ENCODE assay signal across 28 cellular contexts in the genomic region with DNA sequence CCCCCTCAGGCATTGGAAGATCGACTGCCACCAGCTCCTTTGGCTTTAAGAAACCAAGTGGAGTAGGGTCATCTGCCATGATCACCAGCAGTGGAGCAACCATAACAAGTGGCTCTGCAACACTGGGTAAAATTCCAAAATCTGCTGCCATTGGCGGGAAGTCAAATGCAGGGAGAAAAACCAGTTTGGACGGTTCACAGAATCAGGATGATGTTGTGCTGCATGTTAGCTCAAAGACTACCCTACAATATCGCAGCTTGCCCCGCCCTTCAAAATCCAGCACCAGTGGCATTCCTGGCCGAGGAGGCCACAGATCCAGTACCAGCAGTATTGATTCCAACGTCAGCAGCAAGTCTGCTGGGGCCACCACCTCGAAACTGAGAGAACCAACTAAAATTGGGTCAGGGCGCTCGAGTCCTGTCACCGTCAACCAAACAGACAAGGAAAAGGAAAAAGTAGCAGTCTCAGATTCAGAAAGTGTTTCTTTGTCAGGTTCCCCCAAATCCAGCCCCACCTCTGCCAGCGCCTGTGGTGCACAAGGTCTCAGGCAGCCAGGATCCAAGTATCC.
"Had no signal": no experiment of that assay in that cellular context is flagged by ENCODE, and none has a peak within 500 bp of the region (broad histone marks: within the 10 kb centered on the region; RNA-seq: fewer than 3 reads in every experiment).

No MANE protein-coding gene starts in this region.

- H3K36me3 Mint-ChIP-seq: activated naive CD4-positive, alpha-beta T cell treated with anti-CD3 and anti-CD28 coated beads, Interleukin-2, amount 50 U/mL, for 24 hours; mesothelial cell of epicardium; naive B cell; stimulated activated naive B cell treated with anti-CD40 and anti-IgM and Interleukin-4, amounts not matched to agents 10 μg/mL and 1 μg/mL and 100 μg/mL, for 72 hours had no signal

- H3K4me3 Mint-ChIP-seq: activated CD4-positive, alpha-beta memory T cell treated with anti-CD3 and anti-CD28 coated beads, Interleukin-2, amount 10 ng/mL, durations not matched to agents 7 days and 5 days; activated CD4-positive, alpha-beta T cell treated with anti-CD3 and anti-CD28 coated beads, Interleukin-2, amount 10 ng/mL, durations not matched to agents 7 days and 5 days; activated naive CD4-positive, alpha-beta T cell treated with anti-CD3 and anti-CD28 coated beads, Interleukin-2, amount 50 U/mL, for 24 hours; activated naive CD8-positive, alpha-beta T cell treated with anti-CD3 and anti-CD28 coated beads, Interleukin-2, amount 50 U/mL, for 24 hours; activated T-cell treated with anti-CD3 and anti-CD28 coated beads, Interleukin-2, amount 50 U/mL, for 4 hours; central memory CD8-positive, alpha-beta T cell; mesothelial cell of epicardium; naive B cell; nephron progenitor cell; stimulated activated naive B cell treated with anti-CD40 and anti-IgM and Interleukin-4, amounts not matched to agents 10 μg/mL and 1 μg/mL and 100 μg/mL, for 72 hours; T-helper 17 cell had no signal

- H3K4me1 Mint-ChIP-seq: activated CD4-positive, alpha-beta memory T cell treated with anti-CD3 and anti-CD28 coated beads, Interleukin-2, amount 10 ng/mL, durations not matched to agents 7 days and 5 days; activated CD4-positive, alpha-beta T cell treated with anti-CD3 and anti-CD28 coated beads, Interleukin-2, amount 10 ng/mL, durations not matched to agents 7 days and 5 days; activated naive CD4-positive, alpha-beta T cell treated with anti-CD3 and anti-CD28 coated beads, Interleukin-2, amount 50 U/mL, for 24 hours; activated naive CD8-positive, alpha-beta T cell treated with anti-CD3 and anti-CD28 coated beads, Interleukin-2, amount 50 U/mL, for 24 hours; central memory CD8-positive, alpha-beta T cell; naive B cell; nephron progenitor cell; stimulated activated naive B cell treated with anti-CD40 and anti-IgM and Interleukin-4, amounts not matched to agents 10 μg/mL and 1 μg/mL and 100 μg/mL, for 72 hours; T-helper 17 cell had no signal

- H3K4me3 ChIP-seq: colonic mucosa, gastroesophageal sphincter, hepatocyte, ovary, psoas muscle, sigmoid colon, stomach, thyroid gland had no signal

- ATAC-seq: activated naive CD8-positive, alpha-beta T cell treated with anti-CD3 and anti-CD28 coated beads, Interleukin-2, amount 50 U/mL, for 24 hours; activated T-cell treated with anti-CD3 and anti-CD28 coated beads, Interleukin-2, amount 50 U/mL, for 4 hours; gastroesophageal sphincter; left cardiac atrium; left ventricle myocardium superior; psoas muscle; stimulated activated naive B cell treated with anti-CD40 and anti-IgM and Interleukin-4, amounts not matched to agents 10 μg/mL and 1 μg/mL and 100 μg/mL, for 72 hours; T-helper 17 cell had no signal

- H3K9me3 Mint-ChIP-seq: activated CD4-positive, alpha-beta T cell treated with anti-CD3 and anti-CD28 coated beads, Interleukin-2, amount 10 ng/mL, durations not matched to agents 7 days and 5 days; activated T-helper 2 cell treated with anti-CD3 and anti-CD28 coated beads, Interferon-gamma antibody, Interleukin-2, Interleukin-4, amounts not matched to agents 10 μg/mL and 5 μg/mL and 100 μg/mL, durations not matched to agents 14 hours and 24 hours and 36 hours; nephron progenitor cell had no signal

- H3K27ac Mint-ChIP-seq: activated CD4-positive, alpha-beta memory T cell treated with anti-CD3 and anti-CD28 coated beads, Interleukin-2, amount 10 ng/mL, durations not matched to agents 7 days and 5 days; activated CD4-positive, alpha-beta T cell treated with anti-CD3 and anti-CD28 coated beads, Interleukin-2, amount 10 ng/mL, durations not matched to agents 7 days and 5 days; activated naive CD4-positive, alpha-beta T cell treated with anti-CD3 and anti-CD28 coated beads, Interleukin-2, amount 50 U/mL, for 24 hours; activated naive CD8-positive, alpha-beta T cell treated with anti-CD3 and anti-CD28 coated beads, Interleukin-2, amount 50 U/mL, for 24 hours; activated T-helper 2 cell treated with anti-CD3 and anti-CD28 coated beads, Interferon-gamma antibody, Interleukin-2, Interleukin-4, amounts not matched to agents 10 μg/mL and 5 μg/mL and 100 μg/mL, durations not matched to agents 14 hours and 24 hours and 36 hours; mesothelial cell of epicardium; naive B cell; nephron progenitor cell; stimulated activated naive B cell treated with anti-CD40 and anti-IgM and Interleukin-4, amounts not matched to agents 10 μg/mL and 1 μg/mL and 100 μg/mL, for 72 hours; T-helper 17 cell had no signal

- H3K27ac ChIP-seq: colonic mucosa, gastroesophageal sphincter, hepatocyte, ovary, psoas muscle, sigmoid colon, stomach, thyroid gland had no signal

- DNase-seq: activated CD4-positive, alpha-beta memory T cell treated with anti-CD3 and anti-CD28 coated beads, Interleukin-2, amount 10 ng/mL, durations not matched to agents 7 days and 5 days; activated CD4-positive, alpha-beta T cell treated with anti-CD3 and anti-CD28 coated beads, Interleukin-2, amount 10 ng/mL, durations not matched to agents 7 days and 5 days; activated CD4-positive, CD25-positive, alpha-beta regulatory T cell treated with anti-CD3 and anti-CD28 coated beads, Interleukin-2, amount 50 U/mL, for 72 hours; activated naive CD8-positive, alpha-beta T cell treated with anti-CD3 and anti-CD28 coated beads, Interleukin-2, amount 50 U/mL, for 24 hours; activated T-cell treated with anti-CD3 and anti-CD28 coated beads, Interleukin-2, amount 50 U/mL, for 4 hours; amygdala; colonic mucosa; effector CD8-positive, alpha-beta T cell; islet precursor cell; left cardiac atrium; left ventricle myocardium superior; naive B cell; nephron progenitor cell; ovary; psoas muscle; sigmoid colon; small intestine; stimulated activated naive B cell treated with anti-CD40 and anti-IgM and Interleukin-4, amounts not matched to agents 10 μg/mL and 1 μg/mL and 100 μg/mL, for 72 hours; stomach; T-helper 17 cell; T1000 had no signal

- H3K27me3 Mint-ChIP-seq: activated CD4-positive, alpha-beta memory T cell treated with anti-CD3 and anti-CD28 coated beads, Interleukin-2, amount 10 ng/mL, durations not matched to agents 7 days and 5 days; activated CD4-positive, alpha-beta T cell treated with anti-CD3 and anti-CD28 coated beads, Interleukin-2, amount 10 ng/mL, durations not matched to agents 7 days and 5 days; activated naive CD4-positive, alpha-beta T cell treated with anti-CD3 and anti-CD28 coated beads, Interleukin-2, amount 50 U/mL, for 24 hours; activated naive CD8-positive, alpha-beta T cell treated with anti-CD3 and anti-CD28 coated beads, Interleukin-2, amount 50 U/mL, for 24 hours; central memory CD8-positive, alpha-beta T cell; naive B cell; stimulated activated naive B cell treated with anti-CD40 and anti-IgM and Interleukin-4, amounts not matched to agents 10 μg/mL and 1 μg/mL and 100 μg/mL, for 72 hours; T-helper 17 cell had no signal
